Comparison of ENCODE assay signal across 1 cellular context in genomic region chr11:65887723-65888162, GRCh38.
TF ChIP-seq lines count a peak whose summit lies in the region.

No MANE protein-coding gene starts in this region.

TF ChIP-seq in HepG2, 621 proteins besides CTCF, POLR2A, EP300 and RAD21:
- TF ChIP-seq KDM1A (CRISPR knock-in tag; IDR thresholded peaks at IDR 0.05), result no peak
- TF ChIP-seq AKAP8 (CRISPR knock-in tag; IDR thresholded peaks at IDR 0.05), result no peak
- TF ChIP-seq ARID2 (CRISPR knock-in tag; IDR thresholded peaks at IDR 0.05; ENCODE audit: borderline replicate concordance), result 0 out of 2 replicates have a peak, but pooled peaks have one; percentile 2
- TF ChIP-seq, protein P1, sequence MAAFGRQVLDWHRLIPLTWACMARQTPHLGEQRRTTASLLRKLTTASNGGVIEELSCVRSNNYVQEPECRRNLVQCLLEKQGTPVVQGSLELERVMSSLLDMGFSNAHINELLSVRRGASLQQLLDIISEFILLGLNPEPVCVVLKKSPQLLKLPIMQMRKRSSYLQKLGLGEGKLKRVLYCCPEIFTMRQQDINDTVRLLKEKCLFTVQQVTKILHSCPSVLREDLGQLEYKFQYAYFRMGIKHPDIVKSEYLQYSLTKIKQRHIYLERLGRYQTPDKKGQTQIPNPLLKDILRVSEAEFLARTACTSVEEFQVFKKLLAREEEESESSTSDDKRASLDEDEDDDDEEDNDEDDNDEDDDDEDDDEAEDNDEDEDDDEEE (CRISPR knock-in tag; IDR thresholded peaks at IDR 0.05), result peak; percentile 32; the same call in 1 of the 2 replicates
- peak; percentile 22; the same call in 1 of the 2 replicates for TF ChIP-seq ZNF12 (CRISPR knock-in tag; IDR thresholded peaks at IDR 0.05)
- TF ChIP-seq, protein P2, sequence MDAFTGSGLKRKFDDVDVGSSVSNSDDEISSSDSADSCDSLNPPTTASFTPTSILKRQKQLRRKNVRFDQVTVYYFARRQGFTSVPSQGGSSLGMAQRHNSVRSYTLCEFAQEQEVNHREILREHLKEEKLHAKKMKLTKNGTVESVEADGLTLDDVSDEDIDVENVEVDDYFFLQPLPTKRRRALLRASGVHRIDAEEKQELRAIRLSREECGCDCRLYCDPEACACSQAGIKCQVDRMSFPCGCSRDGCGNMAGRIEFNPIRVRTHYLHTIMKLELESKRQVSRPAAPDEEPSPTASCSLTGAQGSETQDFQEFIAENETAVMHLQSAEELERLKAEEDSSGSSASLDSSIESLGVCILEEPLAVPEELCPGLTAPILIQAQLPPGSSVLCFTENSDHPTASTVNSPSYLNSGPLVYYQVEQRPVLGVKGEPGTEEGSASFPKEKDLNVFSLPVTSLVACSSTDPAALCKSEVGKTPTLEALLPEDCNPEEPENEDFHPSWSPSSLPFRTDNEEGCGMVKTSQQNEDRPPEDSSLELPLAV (CRISPR knock-in tag; conservative IDR thresholded peaks at IDR 0.05; ENCODE audit: low read depth), result no peak
- TF ChIP-seq PLSCR1 (CRISPR knock-in tag; IDR thresholded peaks at IDR 0.05; ENCODE audit: borderline replicate concordance), result no peak
- 0 out of 2 replicates have a peak, but pooled peaks have one; percentile 10 for TF ChIP-seq NKX3-1 (CRISPR knock-in tag; IDR thresholded peaks at IDR 0.05)
- TF ChIP-seq ZNF138 (CRISPR knock-in tag; IDR thresholded peaks at IDR 0.05; ENCODE audit: low read depth), result 0 out of 2 replicates have a peak, but pooled peaks have one; percentile 56
- no peak for TF ChIP-seq MED8 (CRISPR knock-in tag; IDR thresholded peaks at IDR 0.05; ENCODE audit: insufficient replicate concordance)
- TF ChIP-seq ZBTB40 (IDR thresholded peaks at IDR 0.05), result no peak
- peak; percentile 12; the same call in 1 of the 2 replicates for TF ChIP-seq ZBTB40 (CRISPR knock-in tag; IDR thresholded peaks at IDR 0.05)
- no peak for TF ChIP-seq ZNF547 (CRISPR knock-in tag; IDR thresholded peaks at IDR 0.05)
- 0 out of 2 replicates have a peak, but pooled peaks have one; percentile 44 for TF ChIP-seq ZNF563 (CRISPR knock-in tag; IDR thresholded peaks at IDR 0.05)
- no peak for TF ChIP-seq ZEB1 (IDR thresholded peaks at IDR 0.05; ENCODE audit: insufficient replicate concordance, low read depth)
- TF ChIP-seq ARNT2 (CRISPR knock-in tag; IDR thresholded peaks at IDR 0.05; ENCODE audit: low read depth), result peak; percentile 12; the same call in 1 of the 2 replicates
- peak; percentile 33 for TF ChIP-seq HNRNPLL (IDR thresholded peaks at IDR 0.05; ENCODE audit: low read depth, low read length, poor library complexity, severe bottlenecking)
- TF ChIP-seq, protein P3, sequence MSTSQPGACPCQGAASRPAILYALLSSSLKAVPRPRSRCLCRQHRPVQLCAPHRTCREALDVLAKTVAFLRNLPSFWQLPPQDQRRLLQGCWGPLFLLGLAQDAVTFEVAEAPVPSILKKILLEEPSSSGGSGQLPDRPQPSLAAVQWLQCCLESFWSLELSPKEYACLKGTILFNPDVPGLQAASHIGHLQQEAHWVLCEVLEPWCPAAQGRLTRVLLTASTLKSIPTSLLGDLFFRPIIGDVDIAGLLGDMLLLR (CRISPR knock-in tag; IDR thresholded peaks at IDR 0.05), result peak; percentile 68; the same call in 1 of the 2 replicates
- TF ChIP-seq USF2 (IDR thresholded peaks at IDR 0.05; ENCODE audit: low read depth, low read length), result no peak
- 0 out of 2 replicates have a peak, but pooled peaks have one; percentile 21 for TF ChIP-seq USF2 (CRISPR knock-in tag; IDR thresholded peaks at IDR 0.05; ENCODE audit: borderline replicate concordance)
- TF ChIP-seq ZFP36L1 (CRISPR knock-in tag; IDR thresholded peaks at IDR 0.05), result 0 out of 2 replicates have a peak, but pooled peaks have one; percentile 49
- TF ChIP-seq ZXDC (CRISPR knock-in tag; IDR thresholded peaks at IDR 0.05), result peak; percentile 43; the same call in 1 of the 2 replicates
- TF ChIP-seq KDM2A (CRISPR knock-in tag; IDR thresholded peaks at IDR 0.05; ENCODE audit: borderline replicate concordance, low read depth), result no peak
- TF ChIP-seq ZNF235 (CRISPR knock-in tag; IDR thresholded peaks at IDR 0.05; ENCODE audit: borderline replicate concordance), result 0 out of 2 replicates have a peak, but pooled peaks have one; percentile 27
- TF ChIP-seq ZFYVE20 (CRISPR knock-in tag; IDR thresholded peaks at IDR 0.05; ENCODE audit: borderline replicate concordance, low read depth), result 0 out of 2 replicates have a peak, but pooled peaks have one; percentile 24
- no peak for TF ChIP-seq SP4 (CRISPR knock-in tag; IDR thresholded peaks at IDR 0.05)
- TF ChIP-seq HES4 (CRISPR knock-in tag; IDR thresholded peaks at IDR 0.05; ENCODE audit: borderline replicate concordance), result peak; percentile 28; the same call in 1 of the 2 replicates
- TF ChIP-seq ESRRA (CRISPR knock-in tag; IDR thresholded peaks at IDR 0.05; ENCODE audit: low read depth), result 0 out of 2 replicates have a peak, but pooled peaks have one; percentile 16
- no peak for TF ChIP-seq PAX8 (CRISPR knock-in tag; IDR thresholded peaks at IDR 0.05; ENCODE audit: borderline replicate concordance)
- TF ChIP-seq SIX1 (CRISPR knock-in tag; IDR thresholded peaks at IDR 0.05; ENCODE audit: borderline replicate concordance), result no peak
- TF ChIP-seq ZNF562 (CRISPR knock-in tag; IDR thresholded peaks at IDR 0.05; ENCODE audit: borderline replicate concordance), result no peak
TF ChIP-seq in HepG2: peak in this region for 17.
